ENCODE assay signal across 26 cellular contexts in genomic region chr3:43580181-43580580, GRCh38. TPM values are rescaled to one million over a fixed set of nuclear protein-coding genes. Genes with fewer than 3 reads are reported as not detected.
DNase-seq lines count a peak whose midpoint lies in the region; ATAC-seq and TF ChIP-seq lines count a peak whose summit lies in the region.
"Had no signal": no experiment of that assay in that cellular context is flagged by ENCODE, and none has a peak within 500 bp of the region (broad histone marks: within the 10 kb centered on the region; RNA-seq: fewer than 3 reads in every experiment).

No MANE protein-coding gene starts in this region.

- H3K27ac ChIP-seq in epithelial cell of prostate (peak overlapping the region; percentile 13), thyroid gland (no peak overlapping the region), OCI-LY7 (ENCODE audit: low read depth, low read length, poor library complexity, severe bottlenecking) (no peak overlapping the region)
- H3K27ac ChIP-seq: 22Rv1, C4-2B, SK-N-MC had no signal

- no peaks in the 10 kb centered on the region for H3K79me2 ChIP-seq in OCI-LY7 (ENCODE audit: insufficient read depth, low read depth, low read length)

- no peaks in the 10 kb centered on the region for H3K27me3 ChIP-seq in thyroid gland
- H3K27me3 ChIP-seq: MG63 had no signal

- no peaks in the 10 kb centered on the region for H3K9me3 ChIP-seq in thyroid gland
- H3K9me3 ChIP-seq in OCI-LY7 (ENCODE audit: low read length): no peaks in the 10 kb centered on the region
- H3K9me3 ChIP-seq: Caco-2, MG63 had no signal

- H3K36me3 Mint-ChIP-seq in effector memory CD8-positive, alpha-beta T cell (ENCODE audit: insufficient read depth): no peaks in the 10 kb centered on the region

- no peak overlapping the region for H3K4me2 ChIP-seq in OCI-LY7 (ENCODE audit: low read length)

- TF ChIP-seq CTCF in thyroid gland (IDR thresholded peaks at IDR 0.05) (no peak), OCI-LY7 (conservative IDR thresholded peaks at IDR 0.05; ENCODE audit: low read length) (no peak)

- no peak overlapping the region for H3K4me3 Mint-ChIP-seq in effector memory CD8-positive, alpha-beta T cell
- H3K4me3 Mint-ChIP-seq: B cell; CD8-positive, alpha-beta T cell had no signal

- no peaks in the 10 kb centered on the region for H3K27me3 Mint-ChIP-seq in effector memory CD8-positive, alpha-beta T cell
- H3K27me3 Mint-ChIP-seq: B cell had no signal

- 54 to 56% methylated on average over 6 of the region's 6 CpGs for WGBS in thyroid gland, 2 donors

- intact Hi-C loops in thyroid gland (cut with DNase I) (no loop called here), OCI-LY7 (cut with micrococcal nuclease; ENCODE audit: unreplicated experiment) (no loop called here)

- CTCF ChIA-PET in OCI-LY7 (lab: Charles Lee; ENCODE audit: unreplicated experiment): no interaction called here

- H3K4me3 ChIP-seq in thyroid gland (replicated peaks in 1 of 3): no peak overlapping the region
- no peak overlapping the region for H3K4me3 ChIP-seq in OCI-LY7 (ENCODE audit: low read depth, low read length, poor library complexity, severe bottlenecking)
- H3K4me3 ChIP-seq: GM12878, MG63, SK-N-MC had no signal

- H3K36me3 ChIP-seq in thyroid gland: no peaks in the 10 kb centered on the region
- H3K36me3 ChIP-seq in OCI-LY7 (ENCODE audit: insufficient read depth, low read length): no peaks in the 10 kb centered on the region
- H3K36me3 ChIP-seq: MG63 had no signal

- H3K9me2 ChIP-seq in OCI-LY7 (ENCODE audit: insufficient read depth, low read length): no peaks in the 10 kb centered on the region

- no peak overlapping the region for H3K27ac Mint-ChIP-seq in effector memory CD8-positive, alpha-beta T cell
- H3K27ac Mint-ChIP-seq: B cell; CD8-positive, alpha-beta T cell had no signal

- H3K4me1 Mint-ChIP-seq in effector memory CD8-positive, alpha-beta T cell (ENCODE audit: low read depth in 2 of 2): no peaks in the 10 kb centered on the region

- no TSS peak for BruUV-seq in OCI-LY7 (replicated peaks; lab: Mats Ljungman, UMichigan)

- POLR2A ChIA-PET in OCI-LY7 (lab: Charles Lee): interaction anchor here (0.6 to 0.7 kb wide), 2 partner anchors 287 to 1746 kb away, joined by 3 to 4 read pairs; no protein-coding TSS in a partner anchor

- peak; percentile 4 for DNase-seq in NCI-H510A treated with DMSO at 0.1 percent for 48 hours (lab: John Stamatoyannopoulos, UW)
- no peak for DNase-seq in NCI-H510A (lab: John Stamatoyannopoulos, UW)
- DNase-seq in NCI-H2029 treated with DMSO at 0.1 percent for 48 hours (lab: John Stamatoyannopoulos, UW): peak; percentile 84
- DNase-seq in epithelial cell of prostate (ENCODE audit: low read depth, low spot score): peak; percentile 67
- DNase-seq in thyroid gland: peak; percentile 4 to 11
- no peak for DNase-seq in OCI-LY7 (ENCODE audit: low spot score)
- no peak for DNase-seq in effector memory CD8-positive, alpha-beta T cell
- DNase-seq: Caco-2; CD8-positive, alpha-beta T cell; HCEC 1CT; KG1; MG63; NCI-H2081 treated with DMSO at 0.1 percent for 48 hours; NCI-H2171; NCI-H226; NCI-H524; NCI-H774; SIG-M5; SW 1271 had no signal

- no peak overlapping the region for H2AFZ ChIP-seq in OCI-LY7 (ENCODE audit: low read length)

- no peak for TF ChIP-seq POLR2A in thyroid gland (IDR thresholded peaks at IDR 0.05)

- H4K20me1 ChIP-seq in OCI-LY7 (ENCODE audit: insufficient read depth, low read length): no peaks in the 10 kb centered on the region

- H3K4me1 ChIP-seq in thyroid gland (peaks cover 0 to 3% of the 10 kb centered on the region in 2 donors), OCI-LY7 (ENCODE audit: insufficient read depth, low read length, poor library complexity, severe bottlenecking) (no peaks in the 10 kb centered on the region)
- H3K4me1 ChIP-seq: Caco-2 had no signal

- no peak for ATAC-seq in effector memory CD8-positive, alpha-beta T cell (replicated peaks)
- ATAC-seq in GM21717 (IDR thresholded peaks at IDR 0.05; ENCODE audit: unreplicated experiment): no peak
- ATAC-seq: CD8-positive, alpha-beta T cell; GM12878; Panc1 had no signal

- no peaks in the 10 kb centered on the region for H3K9me3 Mint-ChIP-seq in effector memory CD8-positive, alpha-beta T cell
- H3K9me3 Mint-ChIP-seq: CD8-positive, alpha-beta T cell had no signal

RNA-seq across cellular contexts. Expression of gene ANO10, which starts 41.6 kb away (rescaled TPM):
- total RNA-seq in thyroid gland: 10 to 100 TPM; 26.7 to 33.9 (median 28.7) TPM
- total RNA-seq in OCI-LY7 (2014; rRNA removed; shearing (Covaris generic)): 1.2 and 2.2 TPM in 2 replicates
- total RNA-seq in OCI-LY7 (2022): 3.8 and 5.8 TPM in 2 replicates

Comparison
In these comparisons a context has a peak if more than half of its experiments do, and no peak if none do; other contexts are left out.
1. DNase-seq: peak in NCI-H510A treated with DMSO at 0.1 percent for 48 hours (single experiment), NCI-H2029 treated with DMSO at 0.1 percent for 48 hours (single experiment), epithelial cell of prostate (single experiment) and thyroid gland (2 of 2); none in NCI-H510A (single experiment), OCI-LY7 (single experiment) and effector memory CD8-positive, alpha-beta T cell (0 of 3).
2. RNA of gene ANO10, which starts 41.6 kb away (total RNA-seq): 26.7 to 33.9 TPM in thyroid gland; 1.2 to 5.8 TPM in OCI-LY7; every median in the first group is over 4 times any median in the second.